ENCODE assay signal across 8 cellular contexts in genomic region chr9:98974994-98975712, GRCh38. TPM values are rescaled to one million over a fixed set of nuclear protein-coding genes. Genes with fewer than 3 reads are reported as not detected.
DNase-seq lines count a peak whose midpoint lies in the region; ATAC-seq lines count a peak whose summit lies in the region.

No MANE protein-coding gene starts in this region.

- H3K36me3 Mint-ChIP-seq in activated CD4-positive, alpha-beta memory T cell treated with anti-CD3 and anti-CD28 coated beads for 36 hours, result no peaks in the 10 kb centered on the region

- no peak overlapping the region for H3K27ac Mint-ChIP-seq in activated CD4-positive, alpha-beta memory T cell treated with anti-CD3 and anti-CD28 coated beads for 36 hours

- no peak overlapping the region for H3K4me3 Mint-ChIP-seq in activated CD4-positive, alpha-beta memory T cell treated with anti-CD3 and anti-CD28 coated beads for 36 hours

- H3K4me1 Mint-ChIP-seq in activated CD4-positive, alpha-beta memory T cell treated with anti-CD3 and anti-CD28 coated beads for 36 hours (ENCODE audit: low read depth), result peaks cover 6% of the 10 kb centered on the region

- intact Hi-C loops in activated CD4-positive, alpha-beta memory T cell treated with anti-CD3 and anti-CD28 coated beads for 36 hours (cut with micrococcal nuclease), result loop anchor here (1.0 to 2.0 kb wide), 4 partner anchors 18 to 168 kb away; partner anchors contain the start of gene GALNT12

- ATAC-seq in GM18909 (IDR thresholded peaks at IDR 0.05; ENCODE audit: poor library complexity, unreplicated experiment), result peak; percentile 85
- peak; percentile 86 for ATAC-seq in HG03159 (IDR thresholded peaks at IDR 0.05; ENCODE audit: unreplicated experiment)

- peaks cover 8% of the 10 kb centered on the region for H3K27me3 Mint-ChIP-seq in activated CD4-positive, alpha-beta memory T cell treated with anti-CD3 and anti-CD28 coated beads for 36 hours

- DNase-seq in AG20443 (ENCODE audit: low spot score), result peak; percentile 89
- peak; percentile 60 for DNase-seq in NCI-H510A treated with DMSO at 0.1 percent for 48 hours (lab: John Stamatoyannopoulos, UW)
- peak; percentile 87 for DNase-seq in activated CD4-positive, alpha-beta memory T cell treated with anti-CD3 and anti-CD28 coated beads for 36 hours
- DNase-seq in ecto neural progenitor cell (ENCODE audit: low spot score), result peak; percentile 91
- DNase-seq in medulla oblongata (ENCODE audit: extremely low spot score), result peak; percentile 77
- peak; percentile 65 to 75 (median 73) for DNase-seq in stimulated activated CD4-positive, alpha-beta T cell treated with anti-CD3 and anti-CD28 coated beads, TNF-alpha, amount 100 ng/mL, for 48 hours (ENCODE audit: low read depth in 3 of 3)

- POLR2A ChIA-PET in activated CD4-positive, alpha-beta memory T cell treated with anti-CD3 and anti-CD28 coated beads for 36 hours (lab: Charles Lee), result no interaction called here

- CTCF ChIA-PET in activated CD4-positive, alpha-beta memory T cell treated with anti-CD3 and anti-CD28 coated beads for 36 hours (lab: Charles Lee), result interaction anchor here (0.7 to 7.7 kb wide), 19 partner anchors 11 to 863 kb away, joined by 3 to 80 read pairs (median 4); partner anchors contain the start of gene ALG2

- no peaks in the 10 kb centered on the region for H3K9me3 Mint-ChIP-seq in activated CD4-positive, alpha-beta memory T cell treated with anti-CD3 and anti-CD28 coated beads for 36 hours

RNA-seq across cellular contexts. Expression of gene COL15A1, which starts 31.4 kb away (rescaled TPM):
- total RNA-seq in activated CD4-positive, alpha-beta memory T cell treated with anti-CD3 and anti-CD28 coated beads for 36 hours, result under 1 TPM; 0.12 to 0.14 TPM

Comparison
In these comparisons a context has a peak if more than half of its experiments do, and no peak if none do; other contexts are left out.
1. Peak in every context shown above with its lines: DNase-seq and ATAC-seq.